12 cellular contexts compared by ENCODE assay signal in genomic region chr17:57879437-57880085, GRCh38. TPM values are rescaled to one million over a fixed set of nuclear protein-coding genes. Genes with fewer than 3 reads are reported as not detected.
DNase-seq lines count a peak whose midpoint lies in the region; ATAC-seq and TF ChIP-seq lines count a peak whose summit lies in the region.
"Had no signal": no experiment of that assay in that cellular context is flagged by ENCODE, and none has a peak within 500 bp of the region (broad histone marks: within the 10 kb centered on the region; RNA-seq: fewer than 3 reads in every experiment).

No MANE protein-coding gene starts in this region.

- TF ChIP-seq POLR2A in IMR-90 (IDR thresholded peaks at IDR 0.05; ENCODE audit: low read depth, low read length) = no peak

- no peak overlapping the region for H3K4me3 ChIP-seq in A673 (ENCODE audit: low read depth, low read length, poor library complexity, severe bottlenecking)
- no peak overlapping the region for H3K4me3 ChIP-seq in IMR-90 (ENCODE audit: insufficient read depth, low read depth, low read length)
- H3K4me3 ChIP-seq in CD8-positive, alpha-beta T cell (ENCODE audit: low read depth, low read length) = no peak overlapping the region

- peak overlapping the region; percentile 62 for H2AFZ ChIP-seq in IMR-90 (replicated peaks; ENCODE audit: low read length, poor library complexity)

- no peak overlapping the region for H3K4me2 ChIP-seq in IMR-90 (ENCODE audit: low read depth, low read length)

- peak overlapping the region; percentile 54 for H3K56ac ChIP-seq in IMR-90 (ENCODE audit: extremely low read depth, insufficient read depth, low read length)

- WGBS in IMR-90 (ENCODE audit: extremely low coverage in 2 of 2, insufficient read length in 1 of 2), 2 experiments = no CpG with 5 or more reads among the region's 12 CpGs

- peak overlapping the region; percentile 59 for H4K5ac ChIP-seq in IMR-90 (ENCODE audit: low read depth, low read length)

- H2BK15ac ChIP-seq in IMR-90 (ENCODE audit: low read depth, low read length) = peak overlapping the region; percentile 94

- H2BK5ac ChIP-seq in IMR-90 (ENCODE audit: low read depth, low read length, poor library complexity, severe bottlenecking) = peak overlapping the region; percentile 95

- peaks cover 40% of the 10 kb centered on the region for H3K9me1 ChIP-seq in IMR-90 (ENCODE audit: insufficient read depth, low read length)

- peak overlapping the region; percentile 95 for H4K91ac ChIP-seq in IMR-90 (ENCODE audit: insufficient read depth, low read depth, low read length)

- in situ Hi-C loops in IMR-90 (cut with MboI; ENCODE audit: low sequenced_read_pairs) = no loop called here

- peak overlapping the region; percentile 71 for H2AK9ac ChIP-seq in IMR-90 (replicated peaks; ENCODE audit: low read depth, low read length, poor library complexity)

- H3K4ac ChIP-seq in IMR-90 (ENCODE audit: low read depth, low read length) = peak overlapping the region; percentile 93

- CTCF ChIA-PET in A673 (lab: Charles Lee) = no interaction called here
- CTCF ChIA-PET in IMR-90 (lab: Yijun Ruan, JAX) = interaction anchor here (0.7 to 1.3 kb wide), 4 partner anchors 12 to 340 kb away, joined by 3 to 4 read pairs (median 4); no protein-coding TSS in a partner anchor
- CTCF ChIA-PET in MCF 10A (lab: Yijun Ruan, JAX) = interaction anchor here (0.9 to 8.9 kb wide), 8 partner anchors 12 to 115 kb away, joined by 4 to 81 read pairs (median 6); partner anchors contain the start of gene CUEDC1
- CTCF ChIA-PET in CD8-positive, alpha-beta T cell (lab: Charles Lee) = interaction anchor here (1.5 kb wide), 1 partner anchor 10 kb away, joined by 3 read pairs; no protein-coding TSS in a partner anchor

- intact Hi-C loops in A673 (cut with micrococcal nuclease; ENCODE audit: unreplicated experiment) = no loop called here
- intact Hi-C loops in IMR-90 (cut with micrococcal nuclease) = no loop called here
- intact Hi-C loops in MCF 10A (cut with micrococcal nuclease) = loop anchor here (1.0 kb wide), 1 partner anchor 11 kb away; no protein-coding TSS in a partner anchor
- intact Hi-C loops in CD8-positive, alpha-beta T cell (cut with DNase I, micrococcal nuclease) = no loop called here

- H2BK20ac ChIP-seq in IMR-90 (ENCODE audit: low read depth, low read length) = peak overlapping the region; percentile 97

- peak overlapping the region; percentile 89 for H3K14ac ChIP-seq in IMR-90 (replicated peaks; ENCODE audit: low read depth, low read length)

- peak overlapping the region; percentile 44 for H3K23ac ChIP-seq in IMR-90 (ENCODE audit: low read depth, low read length)

- H3K79me1 ChIP-seq in IMR-90 (ENCODE audit: low read depth in 1 of 2, low read length in 2 of 2) = peaks cover 20 to 69% of the 10 kb centered on the region in 2 experiments

- peaks cover 20% of the 10 kb centered on the region for H3K36me3 Mint-ChIP-seq in MCF 10A (ENCODE audit: insufficient read depth, unreplicated experiment)
- H3K36me3 Mint-ChIP-seq in nephron progenitor cell (ENCODE audit: low read depth) = peaks cover 24% of the 10 kb centered on the region
- no peaks in the 10 kb centered on the region for H3K36me3 Mint-ChIP-seq in CD8-positive, alpha-beta T cell
- H3K36me3 Mint-ChIP-seq: CD4-positive, CD25-positive, alpha-beta regulatory T cell had no signal

- H3K4me1 Mint-ChIP-seq in MCF 10A (ENCODE audit: insufficient read depth, unreplicated experiment) = peaks cover 37% of the 10 kb centered on the region
- H3K4me1 Mint-ChIP-seq in nephron progenitor cell = peaks cover 84% of the 10 kb centered on the region
- H3K4me1 Mint-ChIP-seq in CD8-positive, alpha-beta T cell (ENCODE audit: low read depth) = peaks cover 10% of the 10 kb centered on the region

- peak overlapping the region; percentile 12 for H3K9ac ChIP-seq in IMR-90 (ENCODE audit: low read depth, low read length)

- H4K20me1 ChIP-seq in IMR-90 (ENCODE audit: insufficient read depth, low read length) = no peaks in the 10 kb centered on the region; the same call in 1 of the 2 replicates

- H3K27ac ChIP-seq in A673 (ENCODE audit: low read depth, low read length, poor library complexity, severe bottlenecking) (peak overlapping the region; percentile 52), IMR-90 (ENCODE audit: insufficient read depth, low read length) (peak overlapping the region; percentile 92)
- no peak overlapping the region for H3K27ac ChIP-seq in CD8-positive, alpha-beta T cell (ENCODE audit: low read depth, low read length)

- H3K9me3 ChIP-seq in A673 (ENCODE audit: low read depth, low read length, poor library complexity, severe bottlenecking) = no peaks in the 10 kb centered on the region
- no peaks in the 10 kb centered on the region for H3K9me3 ChIP-seq in IMR-90 (ENCODE audit: control insufficient read depth, insufficient read depth, low read length)
- no peaks in the 10 kb centered on the region for H3K9me3 ChIP-seq in CD8-positive, alpha-beta T cell (ENCODE audit: low read length)

- dilution Hi-C loops in IMR-90 (cut with HindIII; ENCODE audit: low sequenced_read_pairs, unreplicated experiment) = no loop called here

- H4K8ac ChIP-seq in IMR-90 (ENCODE audit: low read depth in 2 of 2, low read length in 2 of 2) = peak overlapping the region; percentile 58 to 86

- no peaks in the 10 kb centered on the region for H3K27me3 ChIP-seq in A673 (replicated peaks; ENCODE audit: insufficient read depth, low read depth, low read length, poor library complexity)
- H3K27me3 ChIP-seq in IMR-90 (ENCODE audit: control insufficient read depth, insufficient read depth, low read length) = no peaks in the 10 kb centered on the region
- H3K27me3 ChIP-seq in CD8-positive, alpha-beta T cell (ENCODE audit: insufficient read depth, low read length) = no peaks in the 10 kb centered on the region

- BruUV-seq in A673 (replicated peaks; lab: Mats Ljungman, UMichigan) (no TSS peak), IMR-90 (replicated peaks; lab: Mats Ljungman, UMichigan) (no TSS peak), MCF 10A (replicated peaks; lab: Mats Ljungman, UMichigan) (no TSS peak)

- H3K27me3 Mint-ChIP-seq in MCF 10A (ENCODE audit: insufficient read depth, unreplicated experiment) (no peaks in the 10 kb centered on the region), nephron progenitor cell (ENCODE audit: low read depth, poor library complexity) (no peaks in the 10 kb centered on the region)
- peaks cover 12% of the 10 kb centered on the region for H3K27me3 Mint-ChIP-seq in CD8-positive, alpha-beta T cell (ENCODE audit: low read depth)

- H3K36me3 ChIP-seq in A673 (ENCODE audit: insufficient read depth, low read length, poor library complexity, severe bottlenecking) = peaks cover 5% of the 10 kb centered on the region
- H3K36me3 ChIP-seq in IMR-90 (ENCODE audit: control insufficient read depth, insufficient read depth, low read length) = peaks cover 23% of the 10 kb centered on the region
- no peaks in the 10 kb centered on the region for H3K36me3 ChIP-seq in CD8-positive, alpha-beta T cell (ENCODE audit: insufficient read depth, low read length)

- H3K18ac ChIP-seq in IMR-90 (ENCODE audit: low read depth, low read length) = peak overlapping the region; percentile 54

- H3K4me1 ChIP-seq in A673 (ENCODE audit: insufficient read depth, low read length, poor library complexity, severe bottlenecking) = peaks cover 65% of the 10 kb centered on the region
- H3K4me1 ChIP-seq in IMR-90 (ENCODE audit: control insufficient read depth, insufficient read depth, low read length) = peaks cover 55% of the 10 kb centered on the region
- no peaks in the 10 kb centered on the region for H3K4me1 ChIP-seq in CD8-positive, alpha-beta T cell (ENCODE audit: insufficient read depth, low read length)

- POLR2A ChIA-PET in A673 (lab: Charles Lee; ENCODE audit: low non-redundant PET) = no interaction called here
- POLR2A ChIA-PET in IMR-90 (lab: Charles Lee; ENCODE audit: unreplicated experiment) = interaction anchor here (0.9 to 1.3 kb wide), 2 partner anchors 68 to 75 kb away, joined by 3 read pairs; partner anchors contain the start of gene CUEDC1
- POLR2A ChIA-PET in MCF 10A (lab: Yijun Ruan, JAX) = interaction anchor here (0.7 to 4.5 kb wide), 22 partner anchors 11 to 127 kb away, joined by 3 to 35 read pairs (median 5); partner anchors contain the start of genes MRPS23 and SRSF1
- POLR2A ChIA-PET in CD8-positive, alpha-beta T cell (lab: Charles Lee) = interaction anchor here (0.7 kb wide), 1 partner anchor 361 kb away, joined by 3 read pairs; no protein-coding TSS in a partner anchor

- H3K9me3 Mint-ChIP-seq in MCF 10A (ENCODE audit: unreplicated experiment) = no peaks in the 10 kb centered on the region
- peaks cover 10% of the 10 kb centered on the region for H3K9me3 Mint-ChIP-seq in nephron progenitor cell
- H3K9me3 Mint-ChIP-seq in CD8-positive, alpha-beta T cell = peaks cover 5% of the 10 kb centered on the region
- H3K9me3 Mint-ChIP-seq: dendritic cell treated with granulocyte-macrophage colony-stimulating factor and Interleukin-4, amounts not matched to agents 40 ng/mL and 50 ng/mL, for 4 days had no signal

- peak overlapping the region; percentile 98 for H2AK5ac ChIP-seq in IMR-90 (ENCODE audit: low read depth, low read length)

- DNase-seq in A673 (ENCODE audit: low spot score) (no peak), IMR-90 (no peak), MCF 10A (ENCODE audit: unreplicated experiment) (no peak), nephron progenitor cell (peak; percentile 55), NCI-H187 treated with DMSO at 0.1 percent for 48 hours (lab: John Stamatoyannopoulos, UW) (no peak), T-helper 2 cell (no peak)
- no peak for DNase-seq in CD8-positive, alpha-beta T cell
- DNase-seq: activated CD8-positive, alpha-beta memory T cell treated with anti-CD3 and anti-CD28 coated beads, Interleukin-2, amount 50 U/mL, for 48 hours; CD4-positive, CD25-positive, alpha-beta regulatory T cell; KG1 had no signal

- H3K27ac Mint-ChIP-seq in MCF 10A (ENCODE audit: low read depth, unreplicated experiment) = peak overlapping the region; percentile 75
- H3K27ac Mint-ChIP-seq in nephron progenitor cell = peak overlapping the region; percentile 55
- H3K27ac Mint-ChIP-seq in CD8-positive, alpha-beta T cell = no peak overlapping the region
- H3K27ac Mint-ChIP-seq: CD4-positive, CD25-positive, alpha-beta regulatory T cell; dendritic cell treated with granulocyte-macrophage colony-stimulating factor and Interleukin-4, amounts not matched to agents 40 ng/mL and 50 ng/mL, for 4 days had no signal

- ATAC-seq in IMR-90 (ENCODE audit: low read depth) (no peak), HG03439 (IDR thresholded peaks at IDR 0.05; ENCODE audit: unreplicated experiment) (no peak)
- ATAC-seq in CD8-positive, alpha-beta T cell = no peak

- TF ChIP-seq RAD21 in IMR-90 (IDR thresholded peaks at IDR 0.05; ENCODE audit: low read length) = no peak

- peak overlapping the region; percentile 92 for H2BK120ac ChIP-seq in IMR-90 (ENCODE audit: low read depth, low read length)

- TF ChIP-seq CTCF in A673 (conservative IDR thresholded peaks at IDR 0.05; ENCODE audit: low read depth, low read length) (no peak), IMR-90 (conservative IDR thresholded peaks at IDR 0.05; ENCODE audit: low read depth, low read length) (no peak), MCF 10A (IDR thresholded peaks at IDR 0.05; ENCODE audit: unreplicated experiment) (no peak), nephron progenitor cell (IDR thresholded peaks at IDR 0.05) (no peak)
- TF ChIP-seq CTCF in CD8-positive, alpha-beta T cell (IDR thresholded peaks at IDR 0.05) = no peak

- H3K4me3 Mint-ChIP-seq in MCF 10A (ENCODE audit: unreplicated experiment) = peak overlapping the region; percentile 13
- H3K4me3 Mint-ChIP-seq in nephron progenitor cell = peak overlapping the region; percentile 36
- no peak overlapping the region for H3K4me3 Mint-ChIP-seq in CD8-positive, alpha-beta T cell
- H3K4me3 Mint-ChIP-seq: CD4-positive, CD25-positive, alpha-beta regulatory T cell; dendritic cell treated with granulocyte-macrophage colony-stimulating factor and Interleukin-4, amounts not matched to agents 40 ng/mL and 50 ng/mL, for 4 days had no signal

RNA-seq across cellular contexts. Expression of gene MRPS23, which starts 29.7 kb away (rescaled TPM):
- total RNA-seq in A673 (2021) (94.2 and 100 TPM in 2 replicates), IMR-90 (2012; rRNA removed) (37.3 and 41.7 TPM in 2 replicates), MCF 10A (2022) (54.1 and 59.3 TPM in 2 replicates)
- polyA plus RNA-seq in IMR-90 (2012; rRNA removed) = 22.1 and 23.5 TPM in 2 replicates
- 22.4 and 35.2 TPM in 2 replicates for polyA plus RNA-seq in IMR-90 (2012; cell fraction: cytosol; rRNA removed)
- 9.9 and 18.3 TPM in 2 replicates for polyA plus RNA-seq in IMR-90 (2012; cell fraction: nucleus; rRNA removed; ENCODE audit: low replicate concordance)
- total RNA-seq in CD8-positive, alpha-beta T cell = 10 to 100 TPM; 16.2 to 17.2 TPM
